Comparison of ENCODE assay signal across 28 cellular contexts in genomic region chr2:232014681-232015080, GRCh38.
"Had no signal": no experiment of that assay in that cellular context is flagged by ENCODE, and none has a peak within 500 bp of the region (broad histone marks: within the 10 kb centered on the region; RNA-seq: fewer than 3 reads in every experiment).

No MANE protein-coding gene starts in this region.

- H3K4me3 ChIP-seq: cardiac muscle cell, Peyer's patch, SK-N-MC had no signal

- H3K27me3 ChIP-seq: brain microvascular endothelial cell, cardiac muscle cell, Peyer's patch had no signal

- H3K4me1 ChIP-seq: Peyer's patch had no signal

- H3K27me3 Mint-ChIP-seq: activated CD8-positive, alpha-beta T cell treated with anti-CD3 and anti-CD28 coated beads for 36 hours; activated naive CD8-positive, alpha-beta T cell treated with anti-CD3 and anti-CD28 coated beads, Interleukin-2, amount 50 U/mL, for 24 hours; activated T-cell treated with anti-CD3 and anti-CD28 coated beads, Interleukin-2, amount 50 U/mL, for 24 hours had no signal

- ATAC-seq: activated CD4-positive, CD25-positive, alpha-beta regulatory T cell treated with anti-CD3 and anti-CD28 coated beads, Interleukin-2, amount 50 U/mL, for 24 hours; activated CD8-positive, alpha-beta T cell treated with anti-CD3 and anti-CD28 coated beads for 36 hours had no signal

- H3K4me3 Mint-ChIP-seq: activated CD8-positive, alpha-beta T cell treated with anti-CD3 and anti-CD28 coated beads for 36 hours; activated naive CD8-positive, alpha-beta T cell treated with anti-CD3 and anti-CD28 coated beads, Interleukin-2, amount 50 U/mL, for 24 hours; activated T-cell treated with anti-CD3 and anti-CD28 coated beads, Interleukin-2, amount 50 U/mL, for 24 hours; activated T-helper 1 cell treated with anti-CD3 and anti-CD28 coated beads, Interleukin-12 subunit alpha, Interleukin-12 subunit beta, Interleukin-2, Interleukin-4 antibody, amounts not matched to agents 30 ng/mL and 10 ng/mL and 1 ng/mL, durations not matched to agents 14 hours and 24 hours and 36 hours; T-helper 2 cell treated with Interferon-gamma antibody and Interleukin-4, amounts not matched to agents 5 μg/mL and 100 μg/mL, for 36 hours had no signal

- DNase-seq: activated CD4-positive, alpha-beta T cell treated with anti-CD3 and anti-CD28 coated beads for 4 hours; activated CD8-positive, alpha-beta memory T cell treated with anti-CD3 and anti-CD28 coated beads, Interleukin-2, amount 50 U/mL, for 4 hours; activated CD8-positive, alpha-beta T cell treated with anti-CD3 and anti-CD28 coated beads for 36 hours; activated effector memory CD4-positive, alpha-beta T cell treated with Interleukin-2 at 50 U/mL for 16 hours; activated naive CD4-positive, alpha-beta T cell; activated naive CD8-positive, alpha-beta T cell treated with anti-CD3 and anti-CD28 coated beads, Interleukin-2, amount 50 U/mL, for 24 hours; activated T-cell treated with anti-CD3 and anti-CD28 coated beads, Interleukin-2, amount 50 U/mL, for 24 hours; amygdala; brain microvascular endothelial cell; Karpas-422; MM.1S; NCI-H1436 treated with DMSO at 0.1 percent for 48 hours; NCI-H187; NCI-H2081; NCI-H2171; NCI-H2227 treated with DMSO at 0.1 percent for 48 hours; NCI-H446 treated with DMSO at 0.1 percent for 48 hours; NCI-H524 treated with DMSO at 0.1 percent for 48 hours; NCI-H748 treated with DMSO at 0.1 percent for 48 hours; Peyer's patch; T-helper 1 cell; WERI-Rb-1 had no signal

- H3K27ac ChIP-seq: brain microvascular endothelial cell, cardiac muscle cell, Peyer's patch, SK-N-MC, WERI-Rb-1 had no signal

- H3K9me3 ChIP-seq: Peyer's patch had no signal

- H3K9me3 Mint-ChIP-seq: activated CD8-positive, alpha-beta T cell treated with anti-CD3 and anti-CD28 coated beads for 36 hours; activated naive CD4-positive, alpha-beta T cell treated with anti-CD3 and anti-CD28 coated beads, Interleukin-2, amount 50 U/mL, for 72 hours; activated naive CD8-positive, alpha-beta T cell treated with anti-CD3 and anti-CD28 coated beads, Interleukin-2, amount 50 U/mL, for 24 hours; activated T-cell treated with anti-CD3 and anti-CD28 coated beads, Interleukin-2, amount 50 U/mL, for 24 hours; activated T-helper 1 cell treated with anti-CD3 and anti-CD28 coated beads, Interleukin-12 subunit alpha, Interleukin-12 subunit beta, Interleukin-2, Interleukin-4 antibody, amounts not matched to agents 30 ng/mL and 10 ng/mL and 1 ng/mL, durations not matched to agents 14 hours and 24 hours and 36 hours; T-helper 2 cell treated with Interferon-gamma antibody and Interleukin-4, amounts not matched to agents 5 μg/mL and 100 μg/mL, for 36 hours had no signal

- H3K27ac Mint-ChIP-seq: activated CD8-positive, alpha-beta T cell treated with anti-CD3 and anti-CD28 coated beads for 36 hours; activated naive CD4-positive, alpha-beta T cell treated with anti-CD3 and anti-CD28 coated beads, Interleukin-2, amount 50 U/mL, for 72 hours; activated naive CD8-positive, alpha-beta T cell treated with anti-CD3 and anti-CD28 coated beads, Interleukin-2, amount 50 U/mL, for 24 hours; activated T-cell treated with anti-CD3 and anti-CD28 coated beads, Interleukin-2, amount 50 U/mL, for 24 hours; activated T-helper 1 cell treated with anti-CD3 and anti-CD28 coated beads, Interleukin-12 subunit alpha, Interleukin-12 subunit beta, Interleukin-2, Interleukin-4 antibody, amounts not matched to agents 30 ng/mL and 10 ng/mL and 1 ng/mL, durations not matched to agents 14 hours and 24 hours and 36 hours; T-helper 2 cell treated with Interferon-gamma antibody and Interleukin-4, amounts not matched to agents 5 μg/mL and 100 μg/mL, for 36 hours had no signal

- H3K36me3 ChIP-seq: brain microvascular endothelial cell, cardiac muscle cell had no signal
